17 cellular contexts compared by ENCODE assay signal in the genomic region with DNA sequence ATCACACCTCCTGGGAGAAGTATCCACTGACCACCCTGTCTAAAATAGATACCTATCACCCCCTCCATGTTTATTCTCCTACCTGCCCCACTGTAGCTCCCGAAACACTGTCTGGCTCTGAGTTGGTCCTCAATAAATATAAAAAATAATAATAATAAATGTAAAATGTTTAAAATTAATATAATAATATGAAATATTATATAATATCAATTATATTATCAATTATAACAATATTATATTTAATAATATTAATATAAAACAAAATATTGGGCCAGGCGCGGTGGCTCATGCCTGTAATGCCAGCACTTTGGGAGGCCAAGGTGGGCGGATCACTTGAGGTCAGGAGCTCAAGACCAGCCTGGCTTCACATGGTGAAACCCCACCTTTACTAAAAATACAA. TPM values are rescaled to one million over a fixed set of nuclear protein-coding genes. Genes with fewer than 3 reads are reported as not detected.
A peak's percentile ranks its signal among the peaks of the same experiment; 100 is the strongest.
DNase-seq lines count a peak whose midpoint lies in the region; ATAC-seq and TF ChIP-seq lines count a peak whose summit lies in the region.
"Had no signal": no experiment of that assay in that cellular context is flagged by ENCODE, and none has a peak within 500 bp of the region (broad histone marks: within the 10 kb centered on the region; RNA-seq: fewer than 3 reads in every experiment).

No MANE protein-coding gene starts in this region.

- no peaks in the 10 kb centered on the region for H3K79me1 ChIP-seq in neuronal stem cell (ENCODE audit: low read depth, low read length)

- no peak overlapping the region for H3K4ac ChIP-seq in neuronal stem cell (ENCODE audit: low read length)

- no peaks in the 10 kb centered on the region for H3K36me3 Mint-ChIP-seq in WTC11
- H3K36me3 Mint-ChIP-seq in glutamatergic neuron (ENCODE audit: unreplicated experiment), result no peaks in the 10 kb centered on the region
- H3K36me3 Mint-ChIP-seq: CD8-positive, alpha-beta T cell had no signal

- no peak overlapping the region for H4K8ac ChIP-seq in neuronal stem cell (ENCODE audit: low read depth, low read length)

- H3K36me3 ChIP-seq in DND-41 (ENCODE audit: insufficient read depth, low read length) (no peaks in the 10 kb centered on the region), neuronal stem cell (replicated peaks in 1 of 2; ENCODE audit: control insufficient read depth in 2 of 2, insufficient read depth in 2 of 2, low read length in 2 of 2) (no peaks in the 10 kb centered on the region)
- H3K36me3 ChIP-seq: HAP-1 had no signal

- H3K27me3 Mint-ChIP-seq in WTC11 (ENCODE audit: low read depth), result no peaks in the 10 kb centered on the region
- H3K27me3 Mint-ChIP-seq in glutamatergic neuron (ENCODE audit: unreplicated experiment), result peaks cover 4% of the 10 kb centered on the region

- H3K4me2 ChIP-seq in DND-41 (ENCODE audit: insufficient read depth, low read length) (no peak overlapping the region), neuronal stem cell (ENCODE audit: insufficient read depth, low read length, poor library complexity, severe bottlenecking) (no peak overlapping the region)

- CTCF ChIA-PET in WTC11 (lab: Charles Lee), result no interaction called here

- H3K4me3 Mint-ChIP-seq in WTC11, result no peak overlapping the region
- peak overlapping the region; percentile 53 for H3K4me3 Mint-ChIP-seq in glutamatergic neuron (ENCODE audit: unreplicated experiment)
- H3K4me3 Mint-ChIP-seq: CD8-positive, alpha-beta T cell had no signal

- H2AK5ac ChIP-seq in neuronal stem cell (ENCODE audit: low read depth, low read length), result no peak overlapping the region

- H3K14ac ChIP-seq in neuronal stem cell (ENCODE audit: low read length), result no peak overlapping the region

- H2BK120ac ChIP-seq in neuronal stem cell (ENCODE audit: low read depth, low read length), result no peak overlapping the region

- H2AFZ ChIP-seq in DND-41 (ENCODE audit: low read depth, low read length) (no peak overlapping the region), neuronal stem cell (ENCODE audit: low read length) (no peak overlapping the region)

- H4K91ac ChIP-seq in neuronal stem cell (ENCODE audit: low read depth, low read length, poor library complexity), result no peak overlapping the region

- ATAC-seq in DND-41 (ENCODE audit: insufficient read depth, low read depth) (no peak), WTC11 (no peak)
- ATAC-seq: CD8-positive, alpha-beta T cell; GM12878 had no signal

- H2BK5ac ChIP-seq in neuronal stem cell (ENCODE audit: low read length), result no peak overlapping the region

- H3K27ac ChIP-seq in DND-41 (ENCODE audit: low read length), result peak overlapping the region; percentile 94
- H3K27ac ChIP-seq in neuronal stem cell (replicated peaks; ENCODE audit: low read length), result peak overlapping the region; percentile 52
- H3K27ac ChIP-seq: BLaER1 had no signal

- H2BK15ac ChIP-seq in neuronal stem cell (ENCODE audit: low read length), result no peak overlapping the region

- no peak overlapping the region for H3K23ac ChIP-seq in neuronal stem cell (ENCODE audit: low read depth, low read length, poor library complexity)

- no peaks in the 10 kb centered on the region for H4K20me1 ChIP-seq in DND-41 (ENCODE audit: insufficient read depth, low read length)
- H4K20me1 ChIP-seq: BLaER1 had no signal

- H3K27ac Mint-ChIP-seq in WTC11 (peak overlapping the region; percentile 91), glutamatergic neuron (ENCODE audit: unreplicated experiment) (peak overlapping the region; percentile 72)
- H3K27ac Mint-ChIP-seq: CD8-positive, alpha-beta T cell had no signal

- POLR2A ChIA-PET in WTC11 (lab: Charles Lee), result no interaction called here

- H3K9me3 Mint-ChIP-seq in WTC11 (no peaks in the 10 kb centered on the region), glutamatergic neuron (ENCODE audit: unreplicated experiment) (peaks cover 3% of the 10 kb centered on the region)
- H3K9me3 Mint-ChIP-seq: CD8-positive, alpha-beta T cell had no signal

- H3K4me1 ChIP-seq in DND-41 (ENCODE audit: insufficient read depth, low read length) (peaks cover 80% of the 10 kb centered on the region), neuronal stem cell (ENCODE audit: control insufficient read depth in 2 of 2, insufficient read depth in 1 of 2, low read depth in 1 of 2, low read length in 2 of 2) (peaks cover 21 to 33% of the 10 kb centered on the region in 2 donors)
- H3K4me1 ChIP-seq: HAP-1 had no signal

- no peaks in the 10 kb centered on the region for H3K9me3 ChIP-seq in DND-41 (ENCODE audit: insufficient read depth, low read length, severe bottlenecking)
- peaks cover 0 to 2% of the 10 kb centered on the region in 2 donors for H3K9me3 ChIP-seq in neuronal stem cell (replicated peaks in 1 of 2; ENCODE audit: control insufficient read depth in 2 of 2, insufficient read depth in 1 of 2, low read depth in 1 of 2, low read length in 2 of 2)
- H3K9me3 ChIP-seq: HAP-1 had no signal

- no CpG with 5 or more reads among the region's 4 CpGs for WGBS in neuronal stem cell (ENCODE audit: extremely low coverage in 2 of 2, insufficient read length in 2 of 2, insufficient replicate concordance in 1 of 2), 2 donors

- H3K4me3 ChIP-seq in DND-41 (ENCODE audit: low read depth in 1 of 2, low read length in 2 of 2) (no peak overlapping the region), neuronal stem cell (ENCODE audit: low read length in 2 of 2) (no peak overlapping the region)
- H3K4me3 ChIP-seq: BLaER1, GM12878, HAP-1 had no signal

- H3K79me2 ChIP-seq in DND-41 (ENCODE audit: insufficient read depth, low read length), result peaks cover 27% of the 10 kb centered on the region

- peak overlapping the region; percentile 85 for H3K18ac ChIP-seq in neuronal stem cell (ENCODE audit: low read length)

- DNase-seq in DND-41 (no peak), WTC11 (ENCODE audit: low spot score) (no peak), glutamatergic neuron (no peak), neuronal stem cell (ENCODE audit: low spot score) (no peak), activated gamma-delta T cell (lab: John Stamatoyannopoulos, UW) (no peak), NCI-H1694 (lab: John Stamatoyannopoulos, UW) (no peak), NCI-H2171 treated with DMSO at 0.1 percent for 48 hours (lab: John Stamatoyannopoulos, UW) (no peak)
- DNase-seq in stimulated activated CD4-positive, alpha-beta T cell treated with anti-CD3 and anti-CD28 coated beads, Interleukin-4, amount 100 ng/mL, for 24 hours, result no peak
- DNase-seq: 8988T; Calu3; CD8-positive, alpha-beta T cell; DMS79 treated with DMSO at 0.1 percent for 48 hours; EL had no signal

- TF ChIP-seq CTCF in DND-41 (IDR thresholded peaks at IDR 0.05; ENCODE audit: borderline replicate concordance, extremely low read depth, low read length, poor library complexity, severe bottlenecking) (no peak), WTC11 (IDR thresholded peaks at IDR 0.05) (no peak), glutamatergic neuron (IDR thresholded peaks at IDR 0.05; ENCODE audit: partially characterized antibody, unreplicated experiment) (no peak)

- no peaks in the 10 kb centered on the region for H3K27me3 ChIP-seq in DND-41 (ENCODE audit: insufficient read depth, low read length, poor library complexity)
- no peaks in the 10 kb centered on the region for H3K27me3 ChIP-seq in neuronal stem cell (ENCODE audit: control insufficient read depth in 3 of 3, insufficient read depth in 3 of 3, low read depth in 1 of 3, low read length in 3 of 3)
- H3K27me3 ChIP-seq: BLaER1 had no signal

- H3K4me1 Mint-ChIP-seq in WTC11, result peaks cover 34% of the 10 kb centered on the region
- H3K4me1 Mint-ChIP-seq in glutamatergic neuron (ENCODE audit: low read depth, unreplicated experiment), result peaks cover 12% of the 10 kb centered on the region

- no peak overlapping the region for H3K9ac ChIP-seq in DND-41 (ENCODE audit: low read depth, low read length)
- no peak overlapping the region for H3K9ac ChIP-seq in neuronal stem cell (ENCODE audit: low read depth, low read length, poor library complexity)
- H3K9ac ChIP-seq: BLaER1 had no signal

- no peak overlapping the region for H2BK12ac ChIP-seq in neuronal stem cell (ENCODE audit: low read length)

TF ChIP-seq in WTC11, 78 proteins besides CTCF, POLR2A, EP300 and RAD21:
- TF ChIP-seq NFE2L1 (CRISPR knock-in tag; IDR thresholded peaks at IDR 0.05), result no peak
- no peak for TF ChIP-seq SMAD3 (CRISPR knock-in tag; IDR thresholded peaks at IDR 0.05; ENCODE audit: borderline replicate concordance)
- TF ChIP-seq HMGA2 (CRISPR knock-in tag; IDR thresholded peaks at IDR 0.05), result peak; percentile 99

RNA-seq across cellular contexts. Expression of gene TIAM1, which starts 52.3 kb away (rescaled TPM):
- total RNA-seq in WTC11 (2021) (25.2 to 28.7 TPM (median 28.2 TPM) in 3 replicates), glutamatergic neuron (ENCODE audit: unreplicated experiment) (23.3 TPM)
- polyA plus RNA-seq in neuronal stem cell (2013, experiment 1 of 2), result 37.7 TPM
- polyA plus RNA-seq in neuronal stem cell (2013, experiment 2 of 2), result 35.9 TPM
- total RNA-seq: HT-29 had no signal
